Comparison of ENCODE assay signal across 8 cellular contexts in genomic region chr4:81472249-81473085, GRCh38. TPM values are rescaled to one million over a fixed set of nuclear protein-coding genes. Genes with fewer than 3 reads are reported as not detected.
A peak's percentile ranks its signal among the peaks of the same experiment; 100 is the strongest.
DNase-seq lines count a peak whose midpoint lies in the region; ATAC-seq and TF ChIP-seq lines count a peak whose summit lies in the region.

No MANE protein-coding gene starts in this region.

- ATAC-seq in GM18867 (IDR thresholded peaks at IDR 0.05; ENCODE audit: unreplicated experiment) = peak; percentile 65
- peak; percentile 43 for ATAC-seq in HG03095 (IDR thresholded peaks at IDR 0.05; ENCODE audit: unreplicated experiment)
- ATAC-seq in activated T-helper 17 cell treated with anti-CD3 and anti-CD28 coated beads, Interleukin-2, amount 50 U/mL, for 72 hours (replicated peaks) = peak; percentile 34

- H3K4me3 ChIP-seq in BE2C (ENCODE audit: low read depth, low read length) (peak overlapping the region; percentile 67), ovary (peak overlapping the region; percentile 55)

- peaks cover 38% of the 10 kb centered on the region for H3K27me3 ChIP-seq in BE2C
- no peaks in the 10 kb centered on the region for H3K27me3 ChIP-seq in ovary

- TF ChIP-seq EP300 in ovary (IDR thresholded peaks at IDR 0.05) = no peak

- intact Hi-C loops in ovary (cut with DNase I) = loop anchor here in 2 of 4 donors (5.0 kb wide), 1 partner anchor 375 kb away; no protein-coding TSS in a partner anchor

- H3K4me3 Mint-ChIP-seq in activated T-helper 17 cell treated with anti-CD3 and anti-CD28 coated beads, Interleukin-2, amount 50 U/mL, for 72 hours = peak overlapping the region; percentile 91

- no peaks in the 10 kb centered on the region for H3K9me3 ChIP-seq in BE2C
- no peaks in the 10 kb centered on the region for H3K9me3 ChIP-seq in ovary

- peaks cover 23% of the 10 kb centered on the region for H3K4me1 Mint-ChIP-seq in activated T-helper 17 cell treated with anti-CD3 and anti-CD28 coated beads, Interleukin-2, amount 50 U/mL, for 72 hours

- DNase-seq in BE2C (peak; percentile 15), NCI-H446 (lab: John Stamatoyannopoulos, UW) (peak; percentile 12 to 43), germinal center (ENCODE audit: low spot score) (peak; percentile 82), ovary (peak in 3 of 5 donors; percentile 17 to 45 (median 26)), GM19240 (ENCODE audit: insufficient read length, low spot score) (no peak)

- WGBS in ovary, 3 donors = 25 to 28% (median 26%) methylated on average over 12 of the region's 12 CpGs

- no peaks in the 10 kb centered on the region for H3K27me3 Mint-ChIP-seq in activated T-helper 17 cell treated with anti-CD3 and anti-CD28 coated beads, Interleukin-2, amount 50 U/mL, for 72 hours

- H3K36me3 ChIP-seq in BE2C = no peaks in the 10 kb centered on the region
- no peaks in the 10 kb centered on the region for H3K36me3 ChIP-seq in ovary

- TF ChIP-seq CTCF in BE2C (IDR thresholded peaks at IDR 0.05; ENCODE audit: low read depth, low read length) (no peak; the same call in 1 of the 2 replicates), ovary (IDR thresholded peaks at IDR 0.05) (no peak)

- peak overlapping the region; percentile 12 for H3K27ac Mint-ChIP-seq in activated T-helper 17 cell treated with anti-CD3 and anti-CD28 coated beads, Interleukin-2, amount 50 U/mL, for 72 hours

- no peaks in the 10 kb centered on the region for H3K9me3 Mint-ChIP-seq in activated T-helper 17 cell treated with anti-CD3 and anti-CD28 coated beads, Interleukin-2, amount 50 U/mL, for 72 hours

- no peak for TF ChIP-seq POLR2A in ovary (IDR thresholded peaks at IDR 0.05)

- H3K4me1 ChIP-seq in BE2C (no peaks in the 10 kb centered on the region), ovary (ENCODE audit: insufficient read depth) (no peaks in the 10 kb centered on the region)

- H3K27ac ChIP-seq in ovary = peak overlapping the region in 1 of 2 donors; percentile 53

- H3K36me3 Mint-ChIP-seq in activated T-helper 17 cell treated with anti-CD3 and anti-CD28 coated beads, Interleukin-2, amount 50 U/mL, for 72 hours (ENCODE audit: low read depth) = no peaks in the 10 kb centered on the region

RNA-seq across cellular contexts. Expression of gene RASGEF1B, which starts 0.8 kb away (rescaled TPM):
- polyA plus RNA-seq in BE2C (2012; ENCODE audit: insufficient read depth, insufficient read length, low read depth) = not detected
- 1 to 10 TPM in 1 of 2 donors, under 1 TPM in 1; 0.61 to 8.1 TPM for total RNA-seq in activated T-helper 17 cell treated with anti-CD3 and anti-CD28 coated beads, Interleukin-2, amount 50 U/mL, for 72 hours
- total RNA-seq in ovary = 10 to 100 TPM in 2 of 7 donors, 1 to 10 TPM in 5; 1.1 to 14.4 (median 4.3) TPM
- polyA plus RNA-seq in ovary = 1 to 10 TPM; 3.9 to 5.5 TPM
